Comparison of ENCODE assay signal across 11 cellular contexts in the genomic region with DNA sequence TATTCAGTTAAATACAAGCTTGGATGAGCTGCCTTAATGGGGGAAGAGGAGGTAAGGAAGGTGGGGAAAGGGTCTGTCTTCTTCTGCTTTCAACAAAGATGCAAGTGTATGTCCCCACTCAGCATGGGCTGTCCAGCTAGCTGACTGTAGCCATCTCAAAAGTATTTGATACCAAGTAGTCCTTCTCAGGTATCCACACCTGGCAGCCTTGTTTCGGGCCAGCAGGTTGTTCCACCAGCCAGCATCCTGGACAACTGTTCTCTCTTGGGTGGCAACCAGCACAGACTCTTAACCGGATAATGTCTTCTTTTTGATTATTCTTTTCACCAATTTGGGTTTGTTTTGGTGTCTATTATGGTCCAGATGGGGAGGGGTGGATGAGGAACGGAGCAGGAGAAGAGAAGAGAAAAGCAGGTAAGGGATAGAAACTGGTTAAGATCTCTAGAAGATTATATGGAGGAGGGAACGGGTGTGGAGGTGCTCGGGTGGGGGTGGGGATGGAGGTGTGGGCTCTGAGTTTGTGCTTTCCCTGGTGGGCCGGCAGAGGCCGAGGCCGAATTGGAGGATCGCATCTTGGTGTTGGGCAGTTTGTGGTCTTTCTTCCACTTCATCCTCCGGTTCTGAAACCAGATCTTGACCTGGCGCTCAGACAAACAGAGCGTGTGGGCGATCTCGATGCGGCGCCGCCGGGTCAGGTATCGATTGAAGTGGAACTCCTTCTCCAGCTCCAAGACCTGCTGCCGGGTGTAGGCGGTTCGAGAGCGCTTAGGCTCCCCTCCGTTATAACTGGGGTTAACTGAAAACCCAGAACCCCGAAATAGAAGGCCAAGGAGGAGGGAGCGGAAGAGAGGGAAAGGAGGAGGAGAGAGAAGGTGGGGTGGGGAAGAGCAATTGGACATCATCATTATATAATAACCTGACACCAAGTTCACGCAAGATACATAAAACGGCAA. TPM values are rescaled to one million over a fixed set of nuclear protein-coding genes. Genes with fewer than 3 reads are reported as not detected.
A peak's percentile ranks its signal among the peaks of the same experiment; 100 is the strongest.
DNase-seq lines count a peak whose midpoint lies in the region; ATAC-seq and TF ChIP-seq lines count a peak whose summit lies in the region.
"Had no signal": no experiment of that assay in that cellular context is flagged by ENCODE, and none has a peak within 500 bp of the region (broad histone marks: within the 10 kb centered on the region; RNA-seq: fewer than 3 reads in every experiment).

No MANE protein-coding gene starts in this region.

- H3K27me3 Mint-ChIP-seq in activated T-cell treated with anti-CD3 and anti-CD28 coated beads, Interleukin-2, amount 50 U/mL, for 4 hours (ENCODE audit: low read depth) = peaks cover 54% of the 10 kb centered on the region
- peaks cover 83% of the 10 kb centered on the region for H3K27me3 Mint-ChIP-seq in activated T-cell treated with anti-CD3 and anti-CD28 coated beads, Interleukin-2, amount 50 U/mL, for 24 hours
- peaks cover 41% of the 10 kb centered on the region for H3K27me3 Mint-ChIP-seq in type B pancreatic cell

- H3K36me3 ChIP-seq in mucosa of descending colon (ENCODE audit: low read depth) (no peaks in the 10 kb centered on the region), HAP-1 (replicated peaks) (peaks cover 14% of the 10 kb centered on the region; the same call in 1 of the 2 replicates)

- H3K27me3 ChIP-seq in HAP-1 (ENCODE audit: low read depth) = no peaks in the 10 kb centered on the region

- TF ChIP-seq CTCF in mucosa of descending colon (IDR thresholded peaks at IDR 0.05) = no peak
- no peak for TF ChIP-seq CTCF in type B pancreatic cell (conservative IDR thresholded peaks at IDR 0.05)

- no peaks in the 10 kb centered on the region for H3K36me3 Mint-ChIP-seq in activated T-cell treated with anti-CD3 and anti-CD28 coated beads, Interleukin-2, amount 50 U/mL, for 4 hours (ENCODE audit: insufficient read depth)
- no peaks in the 10 kb centered on the region for H3K36me3 Mint-ChIP-seq in activated T-cell treated with anti-CD3 and anti-CD28 coated beads, Interleukin-2, amount 50 U/mL, for 24 hours (ENCODE audit: low read depth)
- H3K36me3 Mint-ChIP-seq in type B pancreatic cell = peaks cover 24% of the 10 kb centered on the region

- H3K4me1 ChIP-seq in mucosa of descending colon (ENCODE audit: low read depth) (peaks cover 54% of the 10 kb centered on the region), HAP-1 (peaks cover 17% of the 10 kb centered on the region)

- peak overlapping the region; percentile 42 for H3K4me3 Mint-ChIP-seq in activated T-cell treated with anti-CD3 and anti-CD28 coated beads, Interleukin-2, amount 50 U/mL, for 4 hours
- H3K4me3 Mint-ChIP-seq in activated T-cell treated with anti-CD3 and anti-CD28 coated beads, Interleukin-2, amount 50 U/mL, for 24 hours = no peak overlapping the region
- peak overlapping the region; percentile 91 for H3K4me3 Mint-ChIP-seq in type B pancreatic cell

- no peak for ATAC-seq in activated T-cell treated with anti-CD3 and anti-CD28 coated beads, Interleukin-2, amount 50 U/mL, for 4 hours
- no peak for ATAC-seq in mucosa of descending colon
- no peak for ATAC-seq in HG03442 (IDR thresholded peaks at IDR 0.05; ENCODE audit: unreplicated experiment)

- no peak overlapping the region for H3K27ac Mint-ChIP-seq in activated T-cell treated with anti-CD3 and anti-CD28 coated beads, Interleukin-2, amount 50 U/mL, for 24 hours
- peak overlapping the region; percentile 99 for H3K27ac Mint-ChIP-seq in type B pancreatic cell

- H3K4me3 ChIP-seq in mucosa of descending colon = no peak overlapping the region
- H3K4me3 ChIP-seq in HAP-1 = no peak overlapping the region

- intact Hi-C loops in mucosa of descending colon (cut with DNase I, micrococcal nuclease) = no loop called here

- no peaks in the 10 kb centered on the region for H3K9me3 Mint-ChIP-seq in activated T-cell treated with anti-CD3 and anti-CD28 coated beads, Interleukin-2, amount 50 U/mL, for 4 hours
- H3K9me3 Mint-ChIP-seq in activated T-cell treated with anti-CD3 and anti-CD28 coated beads, Interleukin-2, amount 50 U/mL, for 24 hours = no peaks in the 10 kb centered on the region
- H3K9me3 Mint-ChIP-seq in type B pancreatic cell = no peaks in the 10 kb centered on the region

- H3K4me1 Mint-ChIP-seq in activated T-cell treated with anti-CD3 and anti-CD28 coated beads, Interleukin-2, amount 50 U/mL, for 4 hours (ENCODE audit: low read depth) = peaks cover 1% of the 10 kb centered on the region
- peaks cover 8% of the 10 kb centered on the region for H3K4me1 Mint-ChIP-seq in activated T-cell treated with anti-CD3 and anti-CD28 coated beads, Interleukin-2, amount 50 U/mL, for 24 hours (ENCODE audit: low read depth)
- peaks cover 75% of the 10 kb centered on the region for H3K4me1 Mint-ChIP-seq in type B pancreatic cell (ENCODE audit: unreplicated experiment)

- in situ Hi-C loops in HAP-1 (cut with MboI; ENCODE audit: low sequenced_read_pairs) = no loop called here

- H3K9me3 ChIP-seq in mucosa of descending colon = no peaks in the 10 kb centered on the region
- no peaks in the 10 kb centered on the region for H3K9me3 ChIP-seq in HAP-1

- no peak for DNase-seq in activated T-cell treated with anti-CD3 and anti-CD28 coated beads, Interleukin-2, amount 50 U/mL, for 4 hours
- DNase-seq in activated T-cell treated with anti-CD3 and anti-CD28 coated beads, Interleukin-2, amount 50 U/mL, for 24 hours = no peak
- DNase-seq in ecto neural progenitor cell (ENCODE audit: low spot score) = peak; percentile 42
- DNase-seq in mucosa of descending colon = peak in 2 of 3 donors; percentile 39 to 59
- DNase-seq in type B pancreatic cell (ENCODE audit: extremely low spot score, unreplicated experiment) = no peak
- no peak for DNase-seq in HAP-1 (ENCODE audit: low spot score in 2 of 2)
- no peak for DNase-seq in D341Med (ENCODE audit: low spot score)
- DNase-seq: mesendoderm, NCI-H146, substantia nigra had no signal

RNA-seq across cellular contexts. Expression of a gene that starts 1.5 kb away (rescaled TPM):
- total RNA-seq in activated T-cell treated with anti-CD3 and anti-CD28 coated beads, Interleukin-2, amount 50 U/mL, for 4 hours = under 1 TPM in 1 of 3 donors, not detected in 2; 0.14 TPM
- 1 to 10 TPM; 5.9 to 9.5 (median 8.3) TPM for total RNA-seq in mucosa of descending colon
- total RNA-seq in type B pancreatic cell (ENCODE audit: low replicate concordance) = 28.5 and 37.6 TPM in 2 replicates

RNA-seq across cellular contexts. Expression of a gene that starts 14.4 kb away (rescaled TPM):
- total RNA-seq in activated T-cell treated with anti-CD3 and anti-CD28 coated beads, Interleukin-2, amount 50 U/mL, for 4 hours = not detected
- 10 to 100 TPM; 16.1 to 26.6 (median 23.8) TPM for total RNA-seq in mucosa of descending colon
- total RNA-seq in type B pancreatic cell (ENCODE audit: low replicate concordance) = 55.0 and 77.7 TPM in 2 replicates

RNA-seq across cellular contexts. Expression of a gene that starts 18.5 kb away (rescaled TPM):
- not detected for total RNA-seq in activated T-cell treated with anti-CD3 and anti-CD28 coated beads, Interleukin-2, amount 50 U/mL, for 4 hours
- total RNA-seq in mucosa of descending colon (10 to 100 TPM; 20.2 to 39.5 (median 20.5) TPM), type B pancreatic cell (ENCODE audit: low replicate concordance) (4.2 and 10.9 TPM in 2 replicates)

RNA-seq across cellular contexts. Expression of a gene that starts 23.3 kb away (rescaled TPM):
- not detected for total RNA-seq in activated T-cell treated with anti-CD3 and anti-CD28 coated beads, Interleukin-2, amount 50 U/mL, for 4 hours
- total RNA-seq in mucosa of descending colon (10 to 100 TPM; 19.9 to 38.1 (median 20.5) TPM), type B pancreatic cell (ENCODE audit: low replicate concordance) (40.5 and 92.8 TPM in 2 replicates)

RNA-seq across cellular contexts. Expression of a gene that starts 26.6 kb away (rescaled TPM):
- total RNA-seq in activated T-cell treated with anti-CD3 and anti-CD28 coated beads, Interleukin-2, amount 50 U/mL, for 4 hours = not detected
- total RNA-seq in mucosa of descending colon (1 to 10 TPM; 3.2 to 4.3 (median 3.3) TPM), type B pancreatic cell (ENCODE audit: low replicate concordance) (7.7 and 26.8 TPM in 2 replicates)

Comparison
In these comparisons a context has a peak if more than half of its experiments do, and no peak if none do; other contexts are left out.
1. DNase-seq: peak in ecto neural progenitor cell (single experiment) and mucosa of descending colon (2 of 3); none in activated T-cell treated with anti-CD3 and anti-CD28 coated beads, Interleukin-2, amount 50 U/mL, for 4 hours (single experiment), activated T-cell treated with anti-CD3 and anti-CD28 coated beads, Interleukin-2, amount 50 U/mL, for 24 hours (single experiment), type B pancreatic cell (single experiment), HAP-1 (0 of 2) and D341Med (single experiment).
2. RNA of a gene that starts 1.5 kb away (total RNA-seq): 28.5 to 37.6 TPM in type B pancreatic cell and 5.9 to 9.5 TPM in mucosa of descending colon; 0.14 TPM in activated T-cell treated with anti-CD3 and anti-CD28 coated beads, Interleukin-2, amount 50 U/mL, for 4 hours; every median in the first group is over 4 times any median in the second.
3. RNA of a gene that starts 14.4 kb away (total RNA-seq): 55.0 to 77.7 TPM in type B pancreatic cell and 16.1 to 26.6 TPM in mucosa of descending colon; not detected in activated T-cell treated with anti-CD3 and anti-CD28 coated beads, Interleukin-2, amount 50 U/mL, for 4 hours; every median in the first group is over 10 times any median in the second.